1 cellular context compared by ENCODE assay signal in the genomic region with DNA sequence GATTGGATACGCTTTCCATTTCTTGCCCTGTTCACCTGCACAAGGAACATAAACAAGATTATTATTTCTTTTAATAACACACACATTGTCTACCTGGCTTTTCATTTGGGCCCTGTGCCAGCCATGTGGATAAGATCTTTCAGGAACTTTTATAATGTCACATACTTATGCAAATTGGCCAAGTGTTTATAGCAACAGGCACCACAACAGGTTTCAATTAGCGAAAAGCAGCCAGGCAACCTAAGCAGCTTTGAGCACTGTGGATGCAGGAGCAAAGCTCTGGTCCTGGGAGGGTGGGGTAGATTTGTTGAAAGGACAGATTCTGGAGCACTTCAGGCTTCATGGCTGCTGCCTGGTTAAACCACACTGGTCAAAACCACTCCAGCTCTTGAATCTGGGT.
TF ChIP-seq lines count a peak whose summit lies in the region.

No MANE protein-coding gene starts in this region.

TF ChIP-seq in GM23338, 12 proteins besides CTCF, POLR2A, EP300 and RAD21 (continued from another document):
- TF ChIP-seq, protein P1, sequence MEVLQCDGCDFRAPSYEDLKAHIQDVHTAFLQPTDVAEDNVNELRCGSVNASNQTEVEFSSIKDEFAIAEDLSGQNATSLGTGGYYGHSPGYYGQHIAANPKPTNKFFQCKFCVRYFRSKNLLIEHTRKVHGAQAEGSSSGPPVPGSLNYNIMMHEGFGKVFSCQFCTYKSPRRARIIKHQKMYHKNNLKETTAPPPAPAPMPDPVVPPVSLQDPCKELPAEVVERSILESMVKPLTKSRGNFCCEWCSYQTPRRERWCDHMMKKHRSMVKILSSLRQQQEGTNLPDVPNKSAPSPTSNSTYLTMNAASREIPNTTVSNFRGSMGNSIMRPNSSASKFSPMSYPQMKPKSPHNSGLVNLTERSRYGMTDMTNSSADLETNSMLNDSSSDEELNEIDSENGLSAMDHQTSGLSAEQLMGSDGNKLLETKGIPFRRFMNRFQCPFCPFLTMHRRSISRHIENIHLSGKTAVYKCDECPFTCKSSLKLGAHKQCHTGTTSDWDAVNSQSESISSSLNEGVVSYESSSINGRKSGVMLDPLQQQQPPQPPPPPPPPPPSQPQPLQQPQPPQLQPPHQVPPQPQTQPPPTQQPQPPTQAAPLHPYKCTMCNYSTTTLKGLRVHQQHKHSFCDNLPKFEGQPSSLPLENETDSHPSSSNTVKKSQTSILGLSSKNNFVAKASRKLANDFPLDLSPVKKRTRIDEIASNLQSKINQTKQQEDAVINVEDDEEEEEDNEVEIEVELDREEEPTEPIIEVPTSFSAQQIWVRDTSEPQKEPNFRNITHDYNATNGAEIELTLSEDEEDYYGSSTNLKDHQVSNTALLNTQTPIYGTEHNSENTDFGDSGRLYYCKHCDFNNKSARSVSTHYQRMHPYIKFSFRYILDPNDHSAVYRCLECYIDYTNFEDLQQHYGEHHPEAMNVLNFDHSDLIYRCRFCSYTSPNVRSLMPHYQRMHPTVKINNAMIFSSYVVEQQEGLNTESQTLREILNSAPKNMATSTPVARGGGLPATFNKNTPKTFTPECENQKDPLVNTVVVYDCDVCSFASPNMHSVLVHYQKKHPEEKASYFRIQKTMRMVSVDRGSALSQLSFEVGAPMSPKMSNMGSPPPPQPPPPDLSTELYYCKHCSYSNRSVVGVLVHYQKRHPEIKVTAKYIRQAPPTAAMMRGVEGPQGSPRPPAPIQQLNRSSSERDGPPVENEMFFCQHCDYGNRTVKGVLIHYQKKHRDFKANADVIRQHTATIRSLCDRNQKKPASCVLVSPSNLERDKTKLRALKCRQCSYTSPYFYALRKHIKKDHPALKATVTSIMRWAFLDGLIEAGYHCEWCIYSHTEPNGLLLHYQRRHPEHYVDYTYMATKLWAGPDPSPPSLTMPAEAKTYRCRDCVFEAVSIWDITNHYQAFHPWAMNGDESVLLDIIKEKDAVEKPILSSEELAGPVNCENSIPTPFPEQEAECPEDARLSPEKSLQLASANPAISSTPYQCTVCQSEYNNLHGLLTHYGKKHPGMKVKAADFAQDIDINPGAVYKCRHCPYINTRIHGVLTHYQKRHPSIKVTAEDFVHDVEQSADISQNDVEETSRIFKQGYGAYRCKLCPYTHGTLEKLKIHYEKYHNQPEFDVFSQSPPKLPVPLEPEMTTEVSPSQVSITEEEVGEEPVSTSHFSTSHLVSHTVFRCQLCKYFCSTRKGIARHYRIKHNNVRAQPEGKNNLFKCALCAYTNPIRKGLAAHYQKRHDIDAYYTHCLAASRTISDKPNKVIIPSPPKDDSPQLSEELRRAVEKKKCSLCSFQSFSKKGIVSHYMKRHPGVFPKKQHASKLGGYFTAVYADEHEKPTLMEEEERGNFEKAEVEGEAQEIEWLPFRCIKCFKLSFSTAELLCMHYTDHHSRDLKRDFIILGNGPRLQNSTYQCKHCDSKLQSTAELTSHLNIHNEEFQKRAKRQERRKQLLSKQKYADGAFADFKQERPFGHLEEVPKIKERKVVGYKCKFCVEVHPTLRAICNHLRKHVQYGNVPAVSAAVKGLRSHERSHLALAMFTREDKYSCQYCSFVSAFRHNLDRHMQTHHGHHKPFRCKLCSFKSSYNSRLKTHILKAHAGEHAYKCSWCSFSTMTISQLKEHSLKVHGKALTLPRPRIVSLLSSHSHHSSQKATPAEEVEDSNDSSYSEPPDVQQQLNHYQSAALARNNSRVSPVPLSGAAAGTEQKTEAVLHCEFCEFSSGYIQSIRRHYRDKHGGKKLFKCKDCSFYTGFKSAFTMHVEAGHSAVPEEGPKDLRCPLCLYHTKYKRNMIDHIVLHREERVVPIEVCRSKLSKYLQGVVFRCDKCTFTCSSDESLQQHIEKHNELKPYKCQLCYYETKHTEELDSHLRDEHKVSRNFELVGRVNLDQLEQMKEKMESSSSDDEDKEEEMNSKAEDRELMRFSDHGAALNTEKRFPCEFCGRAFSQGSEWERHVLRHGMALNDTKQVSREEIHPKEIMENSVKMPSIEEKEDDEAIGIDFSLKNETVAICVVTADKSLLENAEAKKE (CRISPR knock-in tag; IDR thresholded peaks at IDR 0.05): no peak
- no peak for TF ChIP-seq EZH2 (IDR thresholded peaks at IDR 0.05; ENCODE audit: low read depth, unreplicated experiment)
- TF ChIP-seq JUNB (IDR thresholded peaks at IDR 0.05; ENCODE audit: unreplicated experiment): no peak
- TF ChIP-seq ZNF114 (CRISPR knock-in tag; IDR thresholded peaks at IDR 0.05): no peak
- TF ChIP-seq STAT1 (IDR thresholded peaks at IDR 0.05; ENCODE audit: unreplicated experiment): no peak
- TF ChIP-seq, protein P2, sequence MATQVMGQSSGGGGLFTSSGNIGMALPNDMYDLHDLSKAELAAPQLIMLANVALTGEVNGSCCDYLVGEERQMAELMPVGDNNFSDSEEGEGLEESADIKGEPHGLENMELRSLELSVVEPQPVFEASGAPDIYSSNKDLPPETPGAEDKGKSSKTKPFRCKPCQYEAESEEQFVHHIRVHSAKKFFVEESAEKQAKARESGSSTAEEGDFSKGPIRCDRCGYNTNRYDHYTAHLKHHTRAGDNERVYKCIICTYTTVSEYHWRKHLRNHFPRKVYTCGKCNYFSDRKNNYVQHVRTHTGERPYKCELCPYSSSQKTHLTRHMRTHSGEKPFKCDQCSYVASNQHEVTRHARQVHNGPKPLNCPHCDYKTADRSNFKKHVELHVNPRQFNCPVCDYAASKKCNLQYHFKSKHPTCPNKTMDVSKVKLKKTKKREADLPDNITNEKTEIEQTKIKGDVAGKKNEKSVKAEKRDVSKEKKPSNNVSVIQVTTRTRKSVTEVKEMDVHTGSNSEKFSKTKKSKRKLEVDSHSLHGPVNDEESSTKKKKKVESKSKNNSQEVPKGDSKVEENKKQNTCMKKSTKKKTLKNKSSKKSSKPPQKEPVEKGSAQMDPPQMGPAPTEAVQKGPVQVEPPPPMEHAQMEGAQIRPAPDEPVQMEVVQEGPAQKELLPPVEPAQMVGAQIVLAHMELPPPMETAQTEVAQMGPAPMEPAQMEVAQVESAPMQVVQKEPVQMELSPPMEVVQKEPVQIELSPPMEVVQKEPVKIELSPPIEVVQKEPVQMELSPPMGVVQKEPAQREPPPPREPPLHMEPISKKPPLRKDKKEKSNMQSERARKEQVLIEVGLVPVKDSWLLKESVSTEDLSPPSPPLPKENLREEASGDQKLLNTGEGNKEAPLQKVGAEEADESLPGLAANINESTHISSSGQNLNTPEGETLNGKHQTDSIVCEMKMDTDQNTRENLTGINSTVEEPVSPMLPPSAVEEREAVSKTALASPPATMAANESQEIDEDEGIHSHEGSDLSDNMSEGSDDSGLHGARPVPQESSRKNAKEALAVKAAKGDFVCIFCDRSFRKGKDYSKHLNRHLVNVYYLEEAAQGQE (IDR thresholded peaks at IDR 0.05; ENCODE audit: unreplicated experiment): no peak
- TF ChIP-seq NANOG (IDR thresholded peaks at IDR 0.05; ENCODE audit: borderline replicate concordance): no peak
- no peak for TF ChIP-seq CREB1 (CRISPR knock-in tag; IDR thresholded peaks at IDR 0.05; ENCODE audit: low read depth)
- TF ChIP-seq, protein P3, sequence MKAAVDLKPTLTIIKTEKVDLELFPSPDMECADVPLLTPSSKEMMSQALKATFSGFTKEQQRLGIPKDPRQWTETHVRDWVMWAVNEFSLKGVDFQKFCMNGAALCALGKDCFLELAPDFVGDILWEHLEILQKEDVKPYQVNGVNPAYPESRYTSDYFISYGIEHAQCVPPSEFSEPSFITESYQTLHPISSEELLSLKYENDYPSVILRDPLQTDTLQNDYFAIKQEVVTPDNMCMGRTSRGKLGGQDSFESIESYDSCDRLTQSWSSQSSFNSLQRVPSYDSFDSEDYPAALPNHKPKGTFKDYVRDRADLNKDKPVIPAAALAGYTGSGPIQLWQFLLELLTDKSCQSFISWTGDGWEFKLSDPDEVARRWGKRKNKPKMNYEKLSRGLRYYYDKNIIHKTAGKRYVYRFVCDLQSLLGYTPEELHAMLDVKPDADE (IDR thresholded peaks at IDR 0.05): no peak
TF ChIP-seq in GM23338: peak in this region for 0.
